Comparison of ENCODE assay signal across 19 cellular contexts in the genomic region with DNA sequence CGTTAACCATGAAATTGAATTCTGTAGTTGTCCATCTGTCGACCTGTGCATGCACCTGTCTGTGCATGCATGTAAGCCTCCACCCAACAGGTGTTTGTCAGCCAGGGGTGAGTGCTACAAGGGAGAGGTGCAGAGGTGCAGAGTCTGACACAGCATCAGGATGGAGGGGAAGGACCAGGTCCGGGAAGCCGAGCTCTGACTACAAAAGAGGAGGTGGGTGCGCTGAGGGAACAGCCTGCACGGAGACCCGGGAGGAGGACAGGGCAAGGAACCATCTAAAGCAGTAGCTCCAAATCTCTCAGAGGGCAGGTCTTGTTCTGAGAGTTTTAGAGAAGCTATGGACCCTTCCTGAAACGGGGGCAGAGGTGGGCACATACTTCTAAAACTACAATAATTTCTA.
"Had no signal": no experiment of that assay in that cellular context is flagged by ENCODE, and none has a peak within 500 bp of the region (broad histone marks: within the 10 kb centered on the region; RNA-seq: fewer than 3 reads in every experiment).

No MANE protein-coding gene starts in this region.

- DNase-seq: activated CD4-positive, alpha-beta T cell treated with anti-CD3 and anti-CD28 coated beads for 4 hours; activated CD8-positive, alpha-beta memory T cell treated with anti-CD3 and anti-CD28 coated beads, Interleukin-2, amount 50 U/mL, for 4 hours; activated CD8-positive, alpha-beta T cell treated with anti-CD3 and anti-CD28 coated beads for 36 hours; activated effector memory CD4-positive, alpha-beta T cell treated with anti-CD3 and anti-CD28 coated beads, Interleukin-2, amount 50 U/mL, for 16 hours; activated T-cell treated with anti-CD3 and anti-CD28 coated beads, Interleukin-2, amount 50 U/mL, for 48 hours; adrenal gland; cortex of kidney; effector memory CD4-positive, alpha-beta T cell; foreskin keratinocyte; mammary epithelial cell; T-cell; T-helper 9 cell had no signal

- H3K4me3 ChIP-seq: adrenal gland, mucosa of descending colon, tibial nerve had no signal

- H3K4me1 ChIP-seq: foreskin keratinocyte had no signal

- H3K27ac Mint-ChIP-seq: activated CD8-positive, alpha-beta T cell treated with anti-CD3 and anti-CD28 coated beads for 36 hours; activated naive CD4-positive, alpha-beta T cell treated with anti-CD3 and anti-CD28 coated beads, Interleukin-2, amount 50 U/mL, for 24 hours; stimulated activated effector memory CD8-positive, alpha-beta T cell treated with anti-CD3 and anti-CD28 coated beads, Interleukin-12 subunit alpha, Interleukin-12 subunit beta, amount 100 ng/mL, for 72 hours; T-cell had no signal

- H3K9me3 ChIP-seq: adrenal gland, mucosa of descending colon, neutrophil, tibial nerve had no signal

- H3K9ac ChIP-seq: parathyroid adenoma had no signal

- H3K4me3 Mint-ChIP-seq: activated CD8-positive, alpha-beta T cell treated with anti-CD3 and anti-CD28 coated beads for 36 hours; naive thymus-derived CD8-positive, alpha-beta T cell; stimulated activated effector memory CD8-positive, alpha-beta T cell treated with anti-CD3 and anti-CD28 coated beads, Interleukin-12 subunit alpha, Interleukin-12 subunit beta, amount 100 ng/mL, for 72 hours; T-cell had no signal

- H3K27ac ChIP-seq: adrenal gland, foreskin keratinocyte, neutrophil, parathyroid adenoma had no signal

- H3K36me3 ChIP-seq: neutrophil had no signal

- H3K9me3 Mint-ChIP-seq: activated CD8-positive, alpha-beta T cell treated with anti-CD3 and anti-CD28 coated beads for 36 hours; activated naive CD4-positive, alpha-beta T cell treated with anti-CD3 and anti-CD28 coated beads, Interleukin-2, amount 50 U/mL, for 24 hours; naive thymus-derived CD8-positive, alpha-beta T cell; stimulated activated effector memory CD8-positive, alpha-beta T cell treated with anti-CD3 and anti-CD28 coated beads, Interleukin-12 subunit alpha, Interleukin-12 subunit beta, amount 100 ng/mL, for 72 hours; T-cell had no signal

- ATAC-seq: activated CD8-positive, alpha-beta T cell treated with anti-CD3 and anti-CD28 coated beads for 36 hours; foreskin keratinocyte; mucosa of descending colon; naive thymus-derived CD8-positive, alpha-beta T cell; stimulated activated effector memory CD8-positive, alpha-beta T cell treated with anti-CD3 and anti-CD28 coated beads, Interleukin-12 subunit alpha, Interleukin-12 subunit beta, amount 100 ng/mL, for 72 hours; T-cell had no signal

- H3K36me3 Mint-ChIP-seq: naive thymus-derived CD8-positive, alpha-beta T cell; stimulated activated effector memory CD8-positive, alpha-beta T cell treated with anti-CD3 and anti-CD28 coated beads, Interleukin-12 subunit alpha, Interleukin-12 subunit beta, amount 100 ng/mL, for 72 hours had no signal

- H3K27me3 ChIP-seq: adrenal gland, foreskin keratinocyte, neutrophil, tibial nerve had no signal
